ENCODE assay signal across 8 cellular contexts in genomic region chr7:37683263-37684120, GRCh38. TPM values are rescaled to one million over a fixed set of nuclear protein-coding genes. Genes with fewer than 3 reads are reported as not detected.
DNase-seq lines count a peak whose midpoint lies in the region; ATAC-seq and TF ChIP-seq lines count a peak whose summit lies in the region.

A gene with protein sequence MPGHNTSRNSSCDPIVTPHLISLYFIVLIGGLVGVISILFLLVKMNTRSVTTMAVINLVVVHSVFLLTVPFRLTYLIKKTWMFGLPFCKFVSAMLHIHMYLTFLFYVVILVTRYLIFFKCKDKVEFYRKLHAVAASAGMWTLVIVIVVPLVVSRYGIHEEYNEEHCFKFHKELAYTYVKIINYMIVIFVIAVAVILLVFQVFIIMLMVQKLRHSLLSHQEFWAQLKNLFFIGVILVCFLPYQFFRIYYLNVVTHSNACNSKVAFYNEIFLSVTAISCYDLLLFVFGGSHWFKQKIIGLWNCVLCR (plus strand): TSS chr7:37683766. CDS start chr7:37740394, 56,628 bp downstream.

- H3K27me3 ChIP-seq in A673 (replicated peaks; ENCODE audit: insufficient read depth, low read depth, low read length, poor library complexity), result no peaks in the 10 kb centered on the region

- H3K9me3 ChIP-seq in A673 (ENCODE audit: low read depth, low read length, poor library complexity, severe bottlenecking), result no peaks in the 10 kb centered on the region

- no peaks in the 10 kb centered on the region for H3K4me1 ChIP-seq in A673 (ENCODE audit: insufficient read depth, low read length, poor library complexity, severe bottlenecking)

- no peaks in the 10 kb centered on the region for H3K36me3 ChIP-seq in A673 (ENCODE audit: insufficient read depth, low read length, poor library complexity, severe bottlenecking)

- H3K27me3 Mint-ChIP-seq in effector memory CD8-positive, alpha-beta T cell, result peaks cover 0 to 13% of the 10 kb centered on the region in 2 donors

- BruUV-seq in A673 (replicated peaks; lab: Mats Ljungman, UMichigan), result no TSS peak

- POLR2A ChIA-PET in A673 (lab: Charles Lee; ENCODE audit: low non-redundant PET), result no interaction called here

- peak within 1 kb of the TSS; percentile 23 to 67 for H3K27ac Mint-ChIP-seq in effector memory CD8-positive, alpha-beta T cell

- intact Hi-C loops in A673 (cut with micrococcal nuclease; ENCODE audit: unreplicated experiment), result no loop called here

- no peak within 1 kb of the TSS for H3K27ac ChIP-seq in A673 (ENCODE audit: low read depth, low read length, poor library complexity, severe bottlenecking)

- peak; percentile 86 for ATAC-seq in GM21447 (IDR thresholded peaks at IDR 0.05; ENCODE audit: unreplicated experiment)
- peak; percentile 71 for ATAC-seq in HG03575 (IDR thresholded peaks at IDR 0.05; ENCODE audit: extremely low read depth, insufficient number of reproducible peaks, low FRiP score, unreplicated experiment)
- peak; percentile 54 for ATAC-seq in effector memory CD8-positive, alpha-beta T cell (replicated peaks)

- peaks cover 2 to 25% of the 10 kb centered on the region in 2 donors for H3K4me1 Mint-ChIP-seq in effector memory CD8-positive, alpha-beta T cell (ENCODE audit: low read depth in 2 of 2)

- peak within 1 kb of the TSS; percentile 54 to 77 for H3K4me3 Mint-ChIP-seq in effector memory CD8-positive, alpha-beta T cell

- no peaks in the 10 kb centered on the region for H3K9me3 Mint-ChIP-seq in effector memory CD8-positive, alpha-beta T cell

- CTCF ChIA-PET in A673 (lab: Charles Lee), result no interaction called here

- H3K36me3 Mint-ChIP-seq in effector memory CD8-positive, alpha-beta T cell (ENCODE audit: insufficient read depth), result no peaks in the 10 kb centered on the region

- H3K4me3 ChIP-seq in GM12865 (ENCODE audit: low read depth, low read length) (peak within 1 kb of the TSS; percentile 31), A673 (ENCODE audit: low read depth, low read length, poor library complexity, severe bottlenecking) (no peak within 1 kb of the TSS)

- peak; percentile 89 for DNase-seq in GM12865 (ENCODE audit: low read depth)
- no peak for DNase-seq in effector memory CD8-positive, alpha-beta T cell
- no peak for DNase-seq in A673 (ENCODE audit: low spot score)
- DNase-seq in NCI-H748 treated with DMSO at 0.1 percent for 48 hours (lab: John Stamatoyannopoulos, UW), result no peak
- DNase-seq in T-helper 9 cell, result no peak
- DNase-seq in NCI-H2196 treated with DMSO at 0.1 percent for 48 hours (lab: John Stamatoyannopoulos, UW; ENCODE audit: unreplicated experiment), result no peak

- TF ChIP-seq CTCF in GM12865 (IDR thresholded peaks at IDR 0.05; ENCODE audit: insufficient read depth, low read depth, low read length, missing control alignments), result no peak
- TF ChIP-seq CTCF in A673 (conservative IDR thresholded peaks at IDR 0.05; ENCODE audit: low read depth, low read length), result no peak

RNA-seq across cellular contexts. Expression of the gene that starts here (rescaled TPM):
- total RNA-seq in A673 (2021), result not detected in 2 replicates
